22 cellular contexts compared by ENCODE assay signal in genomic region chr3:170075425-170076091, GRCh38.
"Had no signal": no experiment of that assay in that cellular context is flagged by ENCODE, and none has a peak within 500 bp of the region (broad histone marks: within the 10 kb centered on the region; RNA-seq: fewer than 3 reads in every experiment).

No MANE protein-coding gene starts in this region.

- H3K9ac ChIP-seq: SK-N-SH had no signal

- H3K9me3 ChIP-seq: MG63, SK-N-SH had no signal

- H3K36me3 ChIP-seq: MG63 had no signal

- H3K27ac Mint-ChIP-seq: IgD-negative memory B cell had no signal

- H3K4me2 ChIP-seq: SK-N-SH had no signal

- H3K4me3 Mint-ChIP-seq: IgD-negative memory B cell had no signal

- H3K9me2 ChIP-seq: SK-N-SH had no signal

- DNase-seq: KBM-7, MG63, NCI-H1092, NCI-H1105 treated with DMSO at 0.1 percent for 48 hours, NCI-H1417 treated with DMSO at 0.1 percent for 48 hours, NCI-H146, NCI-H1694 treated with DMSO at 0.1 percent for 48 hours, NCI-H1930, NCI-H2081, NCI-H2107, NCI-H2227 treated with DMSO at 0.1 percent for 48 hours, NCI-H446, NCI-H510A, NCI-H524 treated with DMSO at 0.1 percent for 48 hours, NCI-H69, NCI-H774, PC-3, SHP77, SK-N-SH had no signal

- H3K27me3 Mint-ChIP-seq: IgD-negative memory B cell had no signal

- H3K4me3 ChIP-seq: MG63 had no signal

- ATAC-seq: Panc1, PC-3 had no signal

- H3K27me3 ChIP-seq: MG63 had no signal

- H3K27ac ChIP-seq: RWPE1 had no signal
